8 cellular contexts compared by ENCODE assay signal in the genomic region with DNA sequence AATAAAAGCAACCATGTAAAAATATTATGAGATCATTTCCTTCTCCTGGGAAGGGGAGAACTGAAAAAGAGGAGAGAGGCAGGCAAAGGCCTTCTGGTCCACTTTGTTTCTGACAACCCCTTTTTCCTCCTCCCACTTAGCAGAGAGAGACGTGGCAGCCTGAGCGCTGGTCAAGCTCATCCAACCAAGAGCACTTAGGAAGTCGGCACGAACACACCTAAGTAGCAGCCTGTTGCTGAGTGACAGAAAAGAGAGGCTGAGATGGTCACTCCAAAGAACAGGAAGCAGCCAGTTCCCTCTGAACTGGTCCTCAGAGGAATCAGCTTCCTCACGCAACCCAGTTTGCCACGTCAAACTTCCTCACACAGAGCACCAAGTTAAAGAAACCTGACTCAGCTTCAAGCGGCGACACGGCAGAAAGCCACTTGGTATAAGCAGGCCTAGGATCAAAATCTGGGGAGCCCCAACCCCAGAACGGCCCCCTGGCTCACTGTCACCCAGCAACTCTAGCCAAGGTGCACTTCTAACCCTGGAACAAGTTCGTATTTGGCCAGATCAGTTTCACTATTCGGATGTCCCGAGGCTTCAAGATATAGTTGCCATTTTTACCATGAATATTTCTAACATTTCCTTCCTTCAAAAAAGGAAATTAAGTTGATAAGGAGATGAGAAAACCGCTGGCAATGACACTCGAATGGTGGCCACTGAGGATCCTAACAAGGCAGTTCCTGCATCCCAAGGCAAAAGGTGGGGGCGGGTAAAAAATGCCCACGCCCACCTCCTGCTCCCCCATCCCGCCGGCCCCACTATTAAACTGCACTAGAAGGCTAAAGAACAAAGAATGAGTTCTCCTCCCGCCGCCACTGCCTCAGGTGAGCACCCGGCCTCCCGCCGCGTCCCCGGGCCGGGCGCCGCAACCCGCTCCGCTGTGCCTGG. TPM values are rescaled to one million over a fixed set of nuclear protein-coding genes. Genes with fewer than 3 reads are reported as not detected.
DNase-seq lines count a peak whose midpoint lies in the region; ATAC-seq and TF ChIP-seq lines count a peak whose summit lies in the region.

No MANE protein-coding gene starts in this region.

- H3K4me3 ChIP-seq in AG04450 (ENCODE audit: low read depth, low read length) (peak overlapping the region; percentile 97), right lobe of liver (peak overlapping the region; percentile 95 to 99 (median 98))

- peaks cover 0 to 21% (median 8%) of the 10 kb centered on the region in 4 donors for H3K4me1 ChIP-seq in right lobe of liver

- CTCF ChIA-PET in AG04450 (lab: Charles Lee), result no interaction called here

- POLR2A ChIA-PET in AG04450 (lab: Yijun Ruan, JAX), result interaction anchor here (0.7 to 2.1 kb wide), 12 partner anchors 10 to 132 kb away, joined by 3 to 12 read pairs (median 4); partner anchors contain the start of gene SYNPO2

- intact Hi-C loops in right lobe of liver (cut with DNase I), result no loop called here

- DNase-seq in AG04450 (ENCODE audit: low read depth, low spot score) (peak; percentile 76), NCI-H226 (peak; percentile 79), ecto neural progenitor cell (ENCODE audit: low spot score) (peak; percentile 55), right lobe of liver (peak; percentile 63 to 76 (median 76))
- peak; percentile 21 to 25 for DNase-seq in activated CD4-positive, alpha-beta T cell treated with anti-CD3 and anti-CD28 coated beads, Interleukin-2, amount 50 U/mL, for 4 hours
- peak; percentile 50 for DNase-seq in stimulated activated CD4-positive, alpha-beta T cell treated with anti-CD3 and anti-CD28 coated beads, Interleukin-4, amount 100 ng/mL, for 24 hours

- 0% methylated on average over 19 of the region's 31 CpGs for WGBS in right lobe of liver (ENCODE audit: insufficient coverage, low coverage, low lambda C conversion rate, missing lambda C conversion rate)

- no peaks in the 10 kb centered on the region for H3K27me3 ChIP-seq in AG04450 (ENCODE audit: control insufficient read depth, insufficient read depth, low read length)
- no peaks in the 10 kb centered on the region for H3K27me3 ChIP-seq in right lobe of liver

- TF ChIP-seq POLR2A in right lobe of liver (IDR thresholded peaks at IDR 0.05), result peak; percentile 83

- TF ChIP-seq CTCF in AG04450 (IDR thresholded peaks at IDR 0.05; ENCODE audit: low read depth, low read length), result no peak
- no peak for TF ChIP-seq CTCF in right lobe of liver (IDR thresholded peaks at IDR 0.05)

- ATAC-seq in GM18517 (IDR thresholded peaks at IDR 0.05; ENCODE audit: unreplicated experiment) (peak; percentile 76), HG02970 (IDR thresholded peaks at IDR 0.05; ENCODE audit: low FRiP score, unreplicated experiment) (peak; percentile 61), right lobe of liver (peak; percentile 66 to 82 (median 79))

- H3K27ac ChIP-seq in AG04450 (ENCODE audit: low read depth, low read length), result peak overlapping the region; percentile 99
- H3K27ac ChIP-seq in right lobe of liver, result peak overlapping the region; percentile 89 to 98 (median 92)

- no peaks in the 10 kb centered on the region for H3K9me3 ChIP-seq in AG04450 (ENCODE audit: control insufficient read depth, insufficient read depth, low read length)
- no peaks in the 10 kb centered on the region for H3K9me3 ChIP-seq in right lobe of liver

- peaks cover 0 to 26% (median 9%) of the 10 kb centered on the region in 4 donors for H3K36me3 ChIP-seq in right lobe of liver

RNA-seq across cellular contexts. Expression of gene SEC24D, which starts 0.7 kb away (rescaled TPM):
- 113 and 154 TPM in 2 replicates for polyA plus RNA-seq in AG04450 (2011; rRNA removed)
- polyA minus RNA-seq in AG04450 (2011; rRNA and poly(A)+ RNA removed), result 146 and 183 TPM in 2 replicates
- 10 to 100 TPM; 52.2 to 80.1 (median 69.2) TPM for total RNA-seq in right lobe of liver

RNA-seq across cellular contexts. Expression of gene SYNPO2, which starts 53.4 kb away (rescaled TPM):
- 4.8 and 5.1 TPM in 2 replicates for polyA plus RNA-seq in AG04450 (2011; rRNA removed)
- polyA minus RNA-seq in AG04450 (2011; rRNA and poly(A)+ RNA removed), result 13.6 and 15.2 TPM in 2 replicates
- total RNA-seq in right lobe of liver, result 10 to 100 TPM in 2 of 6 experiments, 1 to 10 TPM in 4; 2.7 to 11.2 (median 8.2) TPM

Comparison
In these comparisons a context has a peak if more than half of its experiments do, and no peak if none do; other contexts are left out.
1. Peak in every context shown above with its lines: DNase-seq, ATAC-seq, H3K4me3 ChIP-seq and H3K27ac ChIP-seq.
2. DNase-seq: peak in every context shown above with its lines; median percentile 79 in NCI-H226; 76 in AG04450; 76 in right lobe of liver; 55 in ecto neural progenitor cell; 50 in stimulated activated CD4-positive, alpha-beta T cell treated with anti-CD3 and anti-CD28 coated beads, Interleukin-4, amount 100 ng/mL, for 24 hours; 23 in activated CD4-positive, alpha-beta T cell treated with anti-CD3 and anti-CD28 coated beads, Interleukin-2, amount 50 U/mL, for 4 hours.